26 cellular contexts compared by ENCODE assay signal in the genomic region with DNA sequence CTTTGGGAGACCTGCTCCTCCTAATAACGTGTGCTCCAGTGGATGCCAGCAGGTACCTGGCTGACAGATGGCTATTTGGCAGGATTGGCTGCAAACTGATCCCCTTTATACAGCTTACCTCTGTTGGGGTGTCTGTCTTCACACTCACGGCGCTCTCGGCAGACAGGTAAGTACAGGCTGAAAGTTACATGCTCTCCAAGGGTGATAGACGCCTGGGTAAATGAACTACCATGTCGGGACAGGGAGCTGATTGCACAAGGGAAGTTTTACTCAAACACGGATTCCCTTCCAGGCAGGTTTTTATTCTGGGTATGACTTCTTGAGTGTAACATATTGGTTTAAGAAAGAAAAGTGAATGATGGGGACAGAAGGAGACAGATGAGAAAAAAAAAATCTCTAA. TPM values are rescaled to one million over a fixed set of nuclear protein-coding genes. Genes with fewer than 3 reads are reported as not detected.
DNase-seq lines count a peak whose midpoint lies in the region; ATAC-seq, FAIRE-seq and TF ChIP-seq lines count a peak whose summit lies in the region.
"Had no signal": no experiment of that assay in that cellular context is flagged by ENCODE, and none has a peak within 500 bp of the region (broad histone marks: within the 10 kb centered on the region; RNA-seq: fewer than 3 reads in every experiment).

No MANE protein-coding gene starts in this region.

- H3K9me3 ChIP-seq in fibroblast of lung (ENCODE audit: control insufficient read depth, insufficient read depth, low read depth, low read length), result no peaks in the 10 kb centered on the region
- H3K9me3 ChIP-seq in neural progenitor cell (ENCODE audit: low read depth), result no peaks in the 10 kb centered on the region
- H3K9me3 ChIP-seq in PC-9 (ENCODE audit: insufficient read depth, low read depth), result no peaks in the 10 kb centered on the region
- H3K9me3 ChIP-seq: adrenal gland, colonic mucosa, SJCRH30 had no signal

- H3K27ac ChIP-seq in fibroblast of lung (ENCODE audit: insufficient read depth, low read length) (no peak overlapping the region), neural progenitor cell (no peak overlapping the region), PC-9 (no peak overlapping the region), foreskin keratinocyte (no peak overlapping the region)
- H3K27ac ChIP-seq: adrenal gland, colonic mucosa, SJCRH30 had no signal

- no peak overlapping the region for H3K4me3 ChIP-seq in fibroblast of lung (replicated peaks in 1 of 4; ENCODE audit: control extremely low read depth in 1 of 4, insufficient read depth in 1 of 4, low read depth in 3 of 4, low read length in 4 of 4)
- H3K4me3 ChIP-seq in neural progenitor cell, result peak overlapping the region; percentile 29
- H3K4me3 ChIP-seq in PC-9, result no peak overlapping the region
- H3K4me3 ChIP-seq: adrenal gland, colonic mucosa, SJCRH30 had no signal

- H3K27ac Mint-ChIP-seq in neural progenitor cell, result no peak overlapping the region
- H3K27ac Mint-ChIP-seq: activated CD4-positive, alpha-beta T cell treated with anti-CD3 and anti-CD28 coated beads, Interleukin-2, amount 10 ng/mL, durations not matched to agents 24 days and 14 days; CD14-positive monocyte; HFFc6 had no signal

- H3K36me3 Mint-ChIP-seq in neural progenitor cell, result no peaks in the 10 kb centered on the region
- H3K36me3 Mint-ChIP-seq: naive B cell had no signal

- POLR2A ChIA-PET in PC-9 (lab: Charles Lee; ENCODE audit: unreplicated experiment), result no interaction called here

- no peaks in the 10 kb centered on the region for H3K27me3 Mint-ChIP-seq in neural progenitor cell (ENCODE audit: insufficient read depth, low read depth)

- no TSS peak for BruUV-seq in PC-9 (replicated peaks; lab: Mats Ljungman, UMichigan)

- H3K9ac ChIP-seq in fibroblast of lung (ENCODE audit: insufficient read depth, low read length), result no peak overlapping the region
- no peak overlapping the region for H3K9ac ChIP-seq in neural progenitor cell

- no peak for TF ChIP-seq POLR2A in GM12891 (IDR thresholded peaks at IDR 0.05; ENCODE audit: low read depth, low read length)

- H3K4me2 ChIP-seq in fibroblast of lung (ENCODE audit: extremely low read depth, insufficient read depth, low read length) (peak overlapping the region; percentile 8), neural progenitor cell (peak overlapping the region; percentile 46), PC-9 (no peak overlapping the region)

- ATAC-seq in foreskin keratinocyte (no peak), GM21717 (IDR thresholded peaks at IDR 0.05; ENCODE audit: unreplicated experiment) (no peak)
- ATAC-seq: left cardiac atrium had no signal

- H3K9me3 Mint-ChIP-seq in neural progenitor cell, result peaks cover 4% of the 10 kb centered on the region
- H3K9me3 Mint-ChIP-seq: activated CD4-positive, alpha-beta T cell treated with anti-CD3 and anti-CD28 coated beads, Interleukin-2, amount 10 ng/mL, durations not matched to agents 24 days and 14 days; activated T-cell treated with anti-CD3 and anti-CD28 coated beads, Interleukin-2, amount 50 U/mL, for 4 hours had no signal

- CTCF ChIA-PET in PC-9 (lab: Charles Lee), result no interaction called here

- H3K4me1 ChIP-seq in fibroblast of lung (ENCODE audit: control insufficient read depth, extremely low read depth, insufficient read depth, low read length), result no peaks in the 10 kb centered on the region
- peaks cover 20% of the 10 kb centered on the region for H3K4me1 ChIP-seq in neural progenitor cell
- no peaks in the 10 kb centered on the region for H3K4me1 ChIP-seq in PC-9 (replicated peaks; ENCODE audit: insufficient read depth)
- H3K4me1 ChIP-seq in foreskin keratinocyte, result no peaks in the 10 kb centered on the region
- H3K4me1 ChIP-seq: adrenal gland, colonic mucosa, SJCRH30 had no signal

- TF ChIP-seq CTCF in fibroblast of lung (conservative IDR thresholded peaks at IDR 0.05 in 1 of 2, IDR thresholded peaks at IDR 0.05 in 1 of 2; ENCODE audit: low read depth in 1 of 2, low read length in 2 of 2) (no peak), neural progenitor cell (IDR thresholded peaks at IDR 0.05) (no peak), PC-9 (conservative IDR thresholded peaks at IDR 0.05) (no peak), foreskin keratinocyte (conservative IDR thresholded peaks at IDR 0.05) (no peak)

- DNase-seq in GM12891 (ENCODE audit: insufficient read length, low spot score), result no peak
- DNase-seq in NCI-H69 (lab: John Stamatoyannopoulos, UW), result peak; percentile 1
- no peak for DNase-seq in fibroblast of lung (ENCODE audit: low read depth in 2 of 2)
- no peak for DNase-seq in neural progenitor cell (ENCODE audit: low spot score)
- no peak for DNase-seq in PC-9
- DNase-seq in frontal cortex (ENCODE audit: low spot score in 2 of 2), result no peak
- no peak for DNase-seq in foreskin keratinocyte
- DNase-seq: activated CD4-positive, alpha-beta T cell treated with anti-CD3 and anti-CD28 coated beads, Interleukin-2, amount 10 ng/mL, durations not matched to agents 24 days and 14 days; activated T-cell treated with anti-CD3 and anti-CD28 coated beads, Interleukin-2, amount 50 U/mL, for 4 hours; adrenal gland; colonic mucosa; effector memory CD4-positive, alpha-beta T cell; HFFc6; left cardiac atrium; naive B cell; NCI-H2107; NCI-H510A; occipital lobe; SJCRH30; stimulated activated CD4-positive, alpha-beta T cell treated with anti-CD3 and anti-CD28 coated beads, Interleukin-4, amount 100 ng/mL, for 4 hours; stimulated activated naive CD4-positive, alpha-beta T cell treated with Interleukin-2 at 50 U/mL for 16 hours had no signal

- FAIRE-seq in GM12891 (lab: Jason Lieb, UNC) (peak; percentile 83), frontal cortex (lab: Jason Lieb, UNC) (no peak)

- intact Hi-C loops in PC-9 (cut with micrococcal nuclease; ENCODE audit: unreplicated experiment), result no loop called here

- H3K79me2 ChIP-seq in fibroblast of lung (ENCODE audit: control insufficient read depth, insufficient read depth, low read length), result no peaks in the 10 kb centered on the region
- H3K79me2 ChIP-seq in neural progenitor cell (ENCODE audit: low read depth), result peaks cover 49% of the 10 kb centered on the region
- no peaks in the 10 kb centered on the region for H3K79me2 ChIP-seq in PC-9 (ENCODE audit: low read depth)

- H3K27me3 ChIP-seq in fibroblast of lung (ENCODE audit: control insufficient read depth, insufficient read depth, low read length) (no peaks in the 10 kb centered on the region), neural progenitor cell (no peaks in the 10 kb centered on the region), PC-9 (ENCODE audit: insufficient read depth, low read depth) (no peaks in the 10 kb centered on the region), foreskin keratinocyte (no peaks in the 10 kb centered on the region)
- H3K27me3 ChIP-seq: colonic mucosa, SJCRH30 had no signal

- H2AFZ ChIP-seq in fibroblast of lung (ENCODE audit: low read length), result no peak overlapping the region
- peak overlapping the region; percentile 78 for H2AFZ ChIP-seq in neural progenitor cell (replicated peaks)
- no peak overlapping the region for H2AFZ ChIP-seq in PC-9

- H3K9me2 ChIP-seq in PC-9 (ENCODE audit: insufficient read depth), result no peaks in the 10 kb centered on the region

- H3F3A ChIP-seq in neural progenitor cell (ENCODE audit: low read depth) (no peaks in the 10 kb centered on the region), PC-9 (ENCODE audit: insufficient read depth, low read depth) (no peaks in the 10 kb centered on the region)

- no peaks in the 10 kb centered on the region for H4K20me1 ChIP-seq in fibroblast of lung (ENCODE audit: control insufficient read depth, extremely low read depth, insufficient read depth, low read length)
- no peaks in the 10 kb centered on the region for H4K20me1 ChIP-seq in neural progenitor cell (ENCODE audit: low read depth)
- no peaks in the 10 kb centered on the region for H4K20me1 ChIP-seq in PC-9 (ENCODE audit: insufficient read depth)

- peaks cover 15% of the 10 kb centered on the region for H3K4me1 Mint-ChIP-seq in neural progenitor cell

- H3K4me3 Mint-ChIP-seq in neural progenitor cell, result no peak overlapping the region
- H3K4me3 Mint-ChIP-seq: activated CD4-positive, alpha-beta T cell treated with anti-CD3 and anti-CD28 coated beads, Interleukin-2, amount 10 ng/mL, durations not matched to agents 24 days and 14 days; activated T-cell treated with anti-CD3 and anti-CD28 coated beads, Interleukin-2, amount 50 U/mL, for 4 hours; naive B cell had no signal

- H3K36me3 ChIP-seq in fibroblast of lung (ENCODE audit: control insufficient read depth, insufficient read depth, low read length), result no peaks in the 10 kb centered on the region
- no peaks in the 10 kb centered on the region for H3K36me3 ChIP-seq in neural progenitor cell
- no peaks in the 10 kb centered on the region for H3K36me3 ChIP-seq in PC-9 (ENCODE audit: low read depth)
- H3K36me3 ChIP-seq: adrenal gland, colonic mucosa, SJCRH30 had no signal

TF ChIP-seq in GM12891, 5 proteins besides CTCF, POLR2A, EP300 and RAD21:
- TF ChIP-seq TAF1 (IDR thresholded peaks at IDR 0.05; ENCODE audit: low read depth, low read length), result no peak
- TF ChIP-seq POU2F2 (IDR thresholded peaks at IDR 0.05; ENCODE audit: low read depth, low read length), result no peak
- no peak for TF ChIP-seq POLR2AphosphoS5 (IDR thresholded peaks at IDR 0.05; ENCODE audit: low read depth, low read length)
- TF ChIP-seq PAX5 (IDR thresholded peaks at IDR 0.05; ENCODE audit: insufficient read depth, low read length, severe bottlenecking), result no peak
- no peak for TF ChIP-seq SPI1 (IDR thresholded peaks at IDR 0.05; ENCODE audit: low read depth, low read length)

RNA-seq across cellular contexts. Expression of a gene that starts 0.8 kb away (rescaled TPM):
- polyA plus RNA-seq in GM12891 (2012; ENCODE audit: low read depth, missing spikeins), result not detected
- total RNA-seq in fibroblast of lung (0.33 TPM in 1 of 2 replicates, not detected in the other), neural progenitor cell (ENCODE audit: low replicate concordance) (2.8 and 4.1 TPM in 2 replicates), PC-9 (2021) (1.1 TPM in 1 of 2 replicates, not detected in the other), frontal cortex (0.41 TPM), foreskin keratinocyte (0.11 TPM in 1 of 2 replicates, not detected in the other)
- polyA plus RNA-seq in fibroblast of lung (3.6 and 4.1 TPM in 2 replicates), foreskin keratinocyte (not detected in 2 replicates)
- 1.6 and 2.4 TPM in 2 replicates for polyA plus RNA-seq in fibroblast of lung (2012)
- polyA minus RNA-seq in fibroblast of lung (ENCODE audit: low replicate concordance), result 13.4 and 14.8 TPM in 2 replicates
- total RNA-seq: activated CD4-positive, alpha-beta T cell treated with anti-CD3 and anti-CD28 coated beads, Interleukin-2, amount 10 ng/mL, durations not matched to agents 24 days and 14 days; colonic mucosa; mesenteric fat pad; T-helper 1 cell treated with Interleukin-12 subunit alpha and Interleukin-12 subunit beta and Interleukin-4 antibody, amounts not matched to agents 30 ng/mL and 1 ng/mL, for 36 hours had no signal

RNA-seq across cellular contexts. Expression of a gene that starts 43.1 kb away (rescaled TPM):
- polyA plus RNA-seq in GM12891 (2012; ENCODE audit: low read depth, missing spikeins), result not detected
- total RNA-seq in fibroblast of lung (not detected in 2 replicates), neural progenitor cell (ENCODE audit: low replicate concordance) (0.09 TPM in 1 of 2 replicates, not detected in the other), PC-9 (2021) (not detected in 2 replicates), frontal cortex (not detected), foreskin keratinocyte (not detected in 2 replicates)
- polyA plus RNA-seq in fibroblast of lung (0.06 and 0.10 TPM in 2 replicates), foreskin keratinocyte (not detected in 2 replicates)
- polyA plus RNA-seq in fibroblast of lung (2012), result 0.08 TPM in 1 of 2 replicates, not detected in the other
- not detected in 2 replicates for polyA minus RNA-seq in fibroblast of lung (ENCODE audit: low replicate concordance)
- total RNA-seq: activated CD4-positive, alpha-beta T cell treated with anti-CD3 and anti-CD28 coated beads, Interleukin-2, amount 10 ng/mL, durations not matched to agents 24 days and 14 days; activated T-cell treated with anti-CD3 and anti-CD28 coated beads, Interleukin-2, amount 50 U/mL, for 4 hours; adrenal gland; colonic mucosa; HFFc6; M059J; mesenteric fat pad; T-helper 1 cell treated with Interleukin-12 subunit alpha and Interleukin-12 subunit beta and Interleukin-4 antibody, amounts not matched to agents 30 ng/mL and 1 ng/mL, for 36 hours had no signal
- polyA plus RNA-seq: CD14-positive monocyte had no signal
